8 cellular contexts compared by ENCODE assay signal in genomic region chrX:153687121-153688039, GRCh38. TPM values are rescaled to one million over a fixed set of nuclear protein-coding genes. Genes with fewer than 3 reads are reported as not detected.
DNase-seq lines count a peak whose midpoint lies in the region; ATAC-seq and TF ChIP-seq lines count a peak whose summit lies in the region.

Gene SLC6A8, plus strand, starts transcription at chrX:153687926. Its CDS starts 649 bp downstream, at chrX:153688575.

- peaks cover 3% of the 10 kb centered on the region for H3K4me1 ChIP-seq in ACC112 (ENCODE audit: control insufficient read depth, insufficient read depth, low read length, unreplicated experiment)
- peaks cover 42% of the 10 kb centered on the region for H3K4me1 ChIP-seq in neuron (ENCODE audit: insufficient read depth, low read length)
- no peaks in the 10 kb centered on the region for H3K4me1 ChIP-seq in uterus

- peak; percentile 33 for DNase-seq in NCI-H510A (lab: John Stamatoyannopoulos, UW)
- DNase-seq in foreskin fibroblast: peak; percentile 50 to 80
- DNase-seq in uterus: peak; percentile 69 to 78

- H3K27me3 ChIP-seq in ACC112 (ENCODE audit: insufficient read depth, low read length) (no peaks in the 10 kb centered on the region), neuron (ENCODE audit: insufficient read depth, low read length) (no peaks in the 10 kb centered on the region), uterus (no peaks in the 10 kb centered on the region)

- H3K4me3 Mint-ChIP-seq in activated T-helper 17 cell treated with anti-CD3 and anti-CD28 coated beads, Interleukin-2, amount 50 U/mL, for 72 hours: peak within 1 kb of the TSS; percentile 52

- peak; percentile 56 for ATAC-seq in activated T-helper 17 cell treated with anti-CD3 and anti-CD28 coated beads, Interleukin-2, amount 50 U/mL, for 72 hours (replicated peaks)
- no peak for ATAC-seq in GM21423 (IDR thresholded peaks at IDR 0.05; ENCODE audit: unreplicated experiment)

- H2AFZ ChIP-seq in ACC112 (ENCODE audit: low read length, unreplicated experiment) (no peak within 1 kb of the TSS), neuron (ENCODE audit: low read depth, low read length) (no peak within 1 kb of the TSS)

- H3K9me3 ChIP-seq in neuron (ENCODE audit: low read length) (no peaks in the 10 kb centered on the region), uterus (no peaks in the 10 kb centered on the region)

- peak; percentile 57 to 58 for TF ChIP-seq POLR2A in uterus (IDR thresholded peaks at IDR 0.05)

- H3K4me3 ChIP-seq in ACC112 (ENCODE audit: low read depth, low read length): peak within 1 kb of the TSS; percentile 66
- H3K4me3 ChIP-seq in foreskin fibroblast (ENCODE audit: low read depth in 1 of 2, low read length in 2 of 2): peak within 1 kb of the TSS; percentile 32 to 51
- H3K4me3 ChIP-seq in neuron (ENCODE audit: low read length): peak within 1 kb of the TSS; percentile 69
- H3K4me3 ChIP-seq in uterus: peak within 1 kb of the TSS; percentile 22 to 46

- no peak within 1 kb of the TSS for H3K27ac Mint-ChIP-seq in activated T-helper 17 cell treated with anti-CD3 and anti-CD28 coated beads, Interleukin-2, amount 50 U/mL, for 72 hours

- H3K27ac ChIP-seq in ACC112 (ENCODE audit: low read depth, low read length): no peak within 1 kb of the TSS
- H3K27ac ChIP-seq in uterus: peak within 1 kb of the TSS; percentile 64 to 79

- H3K79me2 ChIP-seq in ACC112 (ENCODE audit: control insufficient read depth, insufficient read depth, low read length, unreplicated experiment): no peaks in the 10 kb centered on the region

- no peaks in the 10 kb centered on the region for H3K27me3 Mint-ChIP-seq in activated T-helper 17 cell treated with anti-CD3 and anti-CD28 coated beads, Interleukin-2, amount 50 U/mL, for 72 hours

- no peaks in the 10 kb centered on the region for H3K36me3 Mint-ChIP-seq in activated T-helper 17 cell treated with anti-CD3 and anti-CD28 coated beads, Interleukin-2, amount 50 U/mL, for 72 hours (ENCODE audit: low read depth)

- H3K4me1 Mint-ChIP-seq in activated T-helper 17 cell treated with anti-CD3 and anti-CD28 coated beads, Interleukin-2, amount 50 U/mL, for 72 hours: no peaks in the 10 kb centered on the region

- no peaks in the 10 kb centered on the region for H3K9me3 Mint-ChIP-seq in activated T-helper 17 cell treated with anti-CD3 and anti-CD28 coated beads, Interleukin-2, amount 50 U/mL, for 72 hours

- no peaks in the 10 kb centered on the region for H3K36me3 ChIP-seq in ACC112 (ENCODE audit: insufficient read depth, low read length)
- peaks cover 8% of the 10 kb centered on the region for H3K36me3 ChIP-seq in neuron (ENCODE audit: insufficient read depth, low read length)
- H3K36me3 ChIP-seq in uterus: no peaks in the 10 kb centered on the region

- TF ChIP-seq CTCF in GM12874 (IDR thresholded peaks at IDR 0.05; ENCODE audit: insufficient read depth, low read depth, low read length): peak; percentile 57
- no peak for TF ChIP-seq CTCF in foreskin fibroblast (IDR thresholded peaks at IDR 0.05; ENCODE audit: low read depth, low read length)
- peak in 3 of 4 experiments; percentile 10 to 17 (median 13) for TF ChIP-seq CTCF in uterus (IDR thresholded peaks at IDR 0.05)

- intact Hi-C loops in uterus (cut with DNase I; ENCODE audit: low total_unique reads): no loop called here

RNA-seq across cellular contexts. Expression of gene SLC6A8, which starts in this region (rescaled TPM):
- 10 to 100 TPM in 1 of 2 donors, 1 to 10 TPM in 1; 1.1 to 26.1 TPM for total RNA-seq in activated T-helper 17 cell treated with anti-CD3 and anti-CD28 coated beads, Interleukin-2, amount 50 U/mL, for 72 hours
- total RNA-seq in uterus: 10 to 100 TPM in 2 of 4 donors, 1 to 10 TPM in 2; 4.7 to 40.3 (median 11.2) TPM
